Comparison of ENCODE assay signal across 1 cellular context in genomic region chr11:28760676-28761390, GRCh38.
TF ChIP-seq lines count a peak whose summit lies in the region.

No MANE protein-coding gene starts in this region.

TF ChIP-seq in HCT116, 20 proteins besides CTCF, POLR2A, EP300 and RAD21 (continued from another document):
- no peak for TF ChIP-seq REST (IDR thresholded peaks at IDR 0.05; ENCODE audit: low read depth)
- TF ChIP-seq ZFX (IDR thresholded peaks at IDR 0.05), result no peak
- no peak for TF ChIP-seq EZH2phosphoT487 (IDR thresholded peaks at IDR 0.05; ENCODE audit: borderline replicate concordance)
